In genomic region chr15:39685999-39686613, GRCh38 we compare ENCODE assay signal across 8 cellular contexts.
DNase-seq lines count a peak whose midpoint lies in the region; ATAC-seq and TF ChIP-seq lines count a peak whose summit lies in the region.

No MANE protein-coding gene starts in this region.

- TF ChIP-seq CTCF in A673 (conservative IDR thresholded peaks at IDR 0.05; ENCODE audit: low read depth, low read length): peak; percentile 84
- TF ChIP-seq CTCF in GM06990 (IDR thresholded peaks at IDR 0.05; ENCODE audit: insufficient read depth, low read length, poor library complexity, severe bottlenecking): peak; percentile 67
- TF ChIP-seq CTCF in epithelial cell of proximal tubule (conservative IDR thresholded peaks at IDR 0.05; ENCODE audit: low read depth, low read length): peak; percentile 81

- H3K36me3 ChIP-seq in A673 (ENCODE audit: insufficient read depth, low read length, poor library complexity, severe bottlenecking) (no peaks in the 10 kb centered on the region), GM06990 (ENCODE audit: control insufficient read depth, insufficient read depth, low read length) (no peaks in the 10 kb centered on the region)

- H3K27ac ChIP-seq in A673 (ENCODE audit: low read depth, low read length, poor library complexity, severe bottlenecking): no peak overlapping the region

- intact Hi-C loops in A673 (cut with micrococcal nuclease; ENCODE audit: unreplicated experiment): loop anchor here (1.0 to 10.0 kb wide), 3 partner anchors 71 to 589 kb away; no protein-coding TSS in a partner anchor

- H3K27me3 ChIP-seq in A673 (replicated peaks; ENCODE audit: insufficient read depth, low read depth, low read length, poor library complexity): no peaks in the 10 kb centered on the region
- H3K27me3 ChIP-seq in GM06990 (replicated peaks; ENCODE audit: control insufficient read depth, insufficient read depth, low read length): no peaks in the 10 kb centered on the region

- ATAC-seq in GM19395 (IDR thresholded peaks at IDR 0.05; ENCODE audit: unreplicated experiment): no peak

- POLR2A ChIA-PET in A673 (lab: Charles Lee; ENCODE audit: low non-redundant PET): no interaction called here

- H3K4me1 ChIP-seq in A673 (ENCODE audit: insufficient read depth, low read length, poor library complexity, severe bottlenecking): no peaks in the 10 kb centered on the region

- CTCF ChIA-PET in A673 (lab: Charles Lee): interaction anchor here (0.8 to 4.5 kb wide), 2 partner anchors 72 to 97 kb away, joined by 4 to 33 read pairs; partner anchors contain the start of gene FSIP1

- no peaks in the 10 kb centered on the region for H3K9me3 ChIP-seq in A673 (ENCODE audit: low read depth, low read length, poor library complexity, severe bottlenecking)

- no TSS peak for BruUV-seq in A673 (replicated peaks; lab: Mats Ljungman, UMichigan)

- H3K4me3 ChIP-seq in A673 (ENCODE audit: low read depth, low read length, poor library complexity, severe bottlenecking) (no peak overlapping the region), GM06990 (replicated peaks; ENCODE audit: low read depth, low read length) (no peak overlapping the region), epithelial cell of proximal tubule (ENCODE audit: low read depth, low read length) (no peak overlapping the region)

- DNase-seq in A673 (ENCODE audit: low spot score): peak; percentile 60
- DNase-seq in GM06990 (ENCODE audit: extremely low read depth, insufficient read length): no peak
- DNase-seq in NCI-H1105 (lab: John Stamatoyannopoulos, UW): peak; percentile 17
- peak; percentile 4 for DNase-seq in T1000 (lab: John Stamatoyannopoulos, UW)
- DNase-seq in epithelial cell of proximal tubule (ENCODE audit: low read depth): no peak
- peak; percentile 65 for DNase-seq in myocyte (ENCODE audit: low read depth)
- DNase-seq in 8988T: no peak

Comparison
In these comparisons a context has a peak if more than half of its experiments do, and no peak if none do; other contexts are left out.
1. DNase-seq: peak in A673 (single experiment), NCI-H1105 (single experiment), T1000 (single experiment) and myocyte (single experiment); none in GM06990 (single experiment), epithelial cell of proximal tubule (single experiment) and 8988T (single experiment).
2. Peak in every context shown above with its lines, with median percentiles within 50 percentile points of each other: CTCF ChIP-seq.